In the genomic region with DNA sequence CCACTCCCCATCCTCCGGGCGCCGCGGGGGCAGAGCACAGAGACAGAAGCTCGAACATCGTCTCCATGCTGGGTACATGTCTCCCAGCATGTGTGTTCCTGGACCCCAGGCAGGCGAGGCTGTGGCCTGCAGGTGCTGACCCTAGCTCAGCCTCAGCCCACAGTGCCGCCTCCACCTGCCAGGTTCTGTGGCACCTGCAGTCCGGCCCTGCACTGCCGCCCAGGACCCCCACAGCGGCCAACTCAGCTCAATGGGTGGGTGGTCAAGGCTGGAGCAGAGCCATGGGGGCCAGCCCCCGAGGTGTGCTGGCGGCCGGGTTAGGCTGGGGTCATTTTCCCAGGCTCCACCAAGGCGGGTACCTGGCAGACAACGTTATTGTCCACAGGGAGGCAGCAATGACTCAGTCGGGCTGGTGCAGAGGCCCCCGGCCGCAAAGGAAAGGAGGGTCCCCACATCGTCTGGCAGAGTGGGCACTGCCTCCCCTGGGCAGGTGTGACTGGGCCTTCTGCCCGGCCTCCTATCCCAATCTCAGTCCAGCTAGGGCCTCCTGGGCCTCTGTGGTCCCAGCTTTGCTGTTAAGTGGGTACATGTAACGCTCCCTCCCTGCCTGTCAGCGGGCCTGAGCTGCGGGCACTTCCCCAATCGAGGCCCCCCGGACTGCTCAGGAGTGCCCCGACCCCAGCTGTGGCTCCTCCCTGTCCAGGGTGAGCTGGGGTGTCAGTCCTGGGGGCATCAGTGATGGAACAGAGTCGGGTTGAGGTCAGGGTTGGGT, we compare ENCODE assay signal across 2 cellular contexts.
TF ChIP-seq lines count a peak whose summit lies in the region.

No MANE protein-coding gene starts in this region.

TF ChIP-seq in IMR-90, 13 proteins besides CTCF, POLR2A, EP300 and RAD21:
- TF ChIP-seq ELK1 (IDR thresholded peaks at IDR 0.05; ENCODE audit: borderline replicate concordance, low read depth, low read length), result no peak
- TF ChIP-seq RFX5 (IDR thresholded peaks at IDR 0.05; ENCODE audit: low read depth, low read length), result no peak
- no peak for TF ChIP-seq MAZ (IDR thresholded peaks at IDR 0.05; ENCODE audit: borderline replicate concordance, low read depth, low read length)
- no peak for TF ChIP-seq SMC3 (IDR thresholded peaks at IDR 0.05; ENCODE audit: low read depth, low read length)
- no peak for TF ChIP-seq RCOR1 (IDR thresholded peaks at IDR 0.05; ENCODE audit: insufficient replicate concordance, low read length)
- no peak for TF ChIP-seq NFE2L2 (IDR thresholded peaks at IDR 0.05; ENCODE audit: low read depth, low read length)
- no peak for TF ChIP-seq MAFK (IDR thresholded peaks at IDR 0.05; ENCODE audit: low read depth, low read length)
- no peak for TF ChIP-seq MXI1 (IDR thresholded peaks at IDR 0.05; ENCODE audit: borderline replicate concordance, low read depth, low read length)
- TF ChIP-seq, protein P1, sequence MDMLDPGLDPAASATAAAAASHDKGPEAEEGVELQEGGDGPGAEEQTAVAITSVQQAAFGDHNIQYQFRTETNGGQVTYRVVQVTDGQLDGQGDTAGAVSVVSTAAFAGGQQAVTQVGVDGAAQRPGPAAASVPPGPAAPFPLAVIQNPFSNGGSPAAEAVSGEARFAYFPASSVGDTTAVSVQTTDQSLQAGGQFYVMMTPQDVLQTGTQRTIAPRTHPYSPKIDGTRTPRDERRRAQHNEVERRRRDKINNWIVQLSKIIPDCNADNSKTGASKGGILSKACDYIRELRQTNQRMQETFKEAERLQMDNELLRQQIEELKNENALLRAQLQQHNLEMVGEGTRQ (IDR thresholded peaks at IDR 0.05; ENCODE audit: low read depth, low read length), result no peak
- no peak for TF ChIP-seq FOS (IDR thresholded peaks at IDR 0.05; ENCODE audit: low read depth, low read length)
- TF ChIP-seq CHD1 (IDR thresholded peaks at IDR 0.05; ENCODE audit: low read depth, low read length), result no peak
- no peak for TF ChIP-seq BHLHE40 (IDR thresholded peaks at IDR 0.05; ENCODE audit: low read depth, low read length)
- TF ChIP-seq CEBPB (IDR thresholded peaks at IDR 0.05; ENCODE audit: low read depth, low read length), result no peak

TF ChIP-seq in GM12878, 131 proteins besides CTCF, POLR2A, EP300 and RAD21:
- TF ChIP-seq SMARCA5 (IDR thresholded peaks at IDR 0.05) (no peak), SREBF2 (IDR thresholded peaks at IDR 0.05; ENCODE audit: low read length) (no peak), FOS (IDR thresholded peaks at IDR 0.05; ENCODE audit: borderline replicate concordance, extremely low read depth, insufficient read length) (no peak), BMI1 (IDR thresholded peaks at IDR 0.05; ENCODE audit: borderline replicate concordance) (no peak), CREM (IDR thresholded peaks at IDR 0.05; ENCODE audit: low read depth) (no peak), EED (IDR thresholded peaks at IDR 0.05; ENCODE audit: low read depth) (no peak), RBBP5 (conservative IDR thresholded peaks at IDR 0.05) (no peak), SMAD1 (IDR thresholded peaks at IDR 0.05; ENCODE audit: low read depth, partially characterized antibody) (no peak), MYB (IDR thresholded peaks at IDR 0.05; ENCODE audit: borderline replicate concordance, low read depth, low read length) (no peak)
- TF ChIP-seq, protein P2, sequence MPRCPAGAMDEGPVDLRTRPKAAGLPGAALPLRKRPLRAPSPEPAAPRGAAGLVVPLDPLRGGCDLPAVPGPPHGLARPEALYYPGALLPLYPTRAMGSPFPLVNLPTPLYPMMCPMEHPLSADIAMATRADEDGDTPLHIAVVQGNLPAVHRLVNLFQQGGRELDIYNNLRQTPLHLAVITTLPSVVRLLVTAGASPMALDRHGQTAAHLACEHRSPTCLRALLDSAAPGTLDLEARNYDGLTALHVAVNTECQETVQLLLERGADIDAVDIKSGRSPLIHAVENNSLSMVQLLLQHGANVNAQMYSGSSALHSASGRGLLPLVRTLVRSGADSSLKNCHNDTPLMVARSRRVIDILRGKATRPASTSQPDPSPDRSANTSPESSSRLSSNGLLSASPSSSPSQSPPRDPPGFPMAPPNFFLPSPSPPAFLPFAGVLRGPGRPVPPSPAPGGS (IDR thresholded peaks at IDR 0.05; ENCODE audit: borderline replicate concordance, insufficient read depth, low read depth, low read length, poor library complexity, severe bottlenecking), result no peak
